Comparison of ENCODE assay signal across 8 cellular contexts in the genomic region with DNA sequence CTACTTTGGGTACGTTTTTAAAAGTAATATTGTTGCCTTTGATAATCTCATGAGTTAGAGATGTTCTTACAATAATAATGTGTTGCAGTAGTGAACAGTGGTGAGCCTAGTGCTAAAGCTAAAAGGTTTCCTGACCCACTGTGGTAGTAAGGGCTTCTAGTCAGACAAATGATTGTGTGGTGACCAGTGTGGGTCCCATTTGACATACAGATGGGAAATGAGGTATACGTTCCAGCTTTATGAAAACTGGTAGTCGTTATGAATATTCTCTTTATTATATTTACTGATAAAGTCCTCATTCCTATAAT.
DNase-seq lines count a peak whose midpoint lies in the region; FAIRE-seq and TF ChIP-seq lines count a peak whose summit lies in the region.

No MANE protein-coding gene starts in this region.

- no peak for FAIRE-seq in urothelium cell line (lab: Jason Lieb, UNC)

- peaks cover 7% of the 10 kb centered on the region for H3K4me1 ChIP-seq in stomach smooth muscle (ENCODE audit: control insufficient read depth, insufficient read depth, low read length)

- H3K4me3 ChIP-seq in iPS-11a (ENCODE audit: low read depth, low read length) (peak overlapping the region; percentile 94), stomach smooth muscle (ENCODE audit: low read length in 2 of 2) (peak overlapping the region; percentile 66 to 96)

- no peaks in the 10 kb centered on the region for H3K9me3 ChIP-seq in stomach smooth muscle (ENCODE audit: control insufficient read depth in 2 of 2, low read length in 2 of 2)

- H3K27ac ChIP-seq in VCaP: peak overlapping the region; percentile 100
- peak overlapping the region; percentile 100 for H3K27ac ChIP-seq in stomach smooth muscle (ENCODE audit: low read length)

- no peak for TF ChIP-seq CTCF in VCaP (conservative IDR thresholded peaks at IDR 0.05)

- no peaks in the 10 kb centered on the region for H3K36me3 ChIP-seq in stomach smooth muscle (ENCODE audit: control insufficient read depth in 2 of 2, insufficient read depth in 2 of 2, low read length in 2 of 2)

- peak; percentile 55 for DNase-seq in activated CD8-positive, alpha-beta memory T cell treated with anti-CD3 and anti-CD28 coated beads for 24 hours
- DNase-seq in activated CD8-positive, alpha-beta memory T cell treated with anti-CD3 and anti-CD28 coated beads, Interleukin-2, amount 50 U/mL, for 48 hours: no peak
- DNase-seq in urothelium cell line (ENCODE audit: low spot score) (no peak), activated gamma-delta T cell treated with Interleukin-2 at 50 U/mL for 16 hours (no peak), NCI-H2107 (lab: John Stamatoyannopoulos, UW) (no peak)

- peak overlapping the region; percentile 96 to 100 for H3K9ac ChIP-seq in stomach smooth muscle (ENCODE audit: low read length in 2 of 2)

- H3K27me3 ChIP-seq in stomach smooth muscle (ENCODE audit: control insufficient read depth in 1 of 2, insufficient read depth in 2 of 2, low read length in 2 of 2): no peaks in the 10 kb centered on the region
